ENCODE assay signal across 26 cellular contexts in genomic region chr18:32777049-32777448, GRCh38.
A peak's percentile ranks its signal among the peaks of the same experiment; 100 is the strongest.
DNase-seq lines count a peak whose midpoint lies in the region; TF ChIP-seq lines count a peak whose summit lies in the region.
"Had no signal": no experiment of that assay in that cellular context is flagged by ENCODE, and none has a peak within 500 bp of the region (broad histone marks: within the 10 kb centered on the region; RNA-seq: fewer than 3 reads in every experiment).

No MANE protein-coding gene starts in this region.

- DNase-seq in amniotic epithelial cell (ENCODE audit: low read depth) = peak; percentile 7
- DNase-seq in foreskin melanocyte = peak; percentile 32
- DNase-seq in skeletal muscle cell (ENCODE audit: low read depth) = peak; percentile 2
- DNase-seq in NCI-H1930 (lab: John Stamatoyannopoulos, UW) = no peak
- no peak for DNase-seq in DMS 273 (lab: John Stamatoyannopoulos, UW; ENCODE audit: unreplicated experiment)
- no peak for DNase-seq in cortex of kidney (lab: John Stamatoyannopoulos, UW)
- DNase-seq: activated CD4-positive, alpha-beta T cell treated with anti-CD3 and anti-CD28 coated beads, Interleukin-2, amount 10 ng/mL, durations not matched to agents 24 days and 14 days; activated effector memory CD4-positive, alpha-beta T cell treated with Interleukin-2 at 50 U/mL for 16 hours; activated T-cell treated with anti-CD3 and anti-CD28 coated beads, Interleukin-2, amount 50 U/mL, for 1 hour; effector memory CD8-positive, alpha-beta T cell; gastrocnemius medialis; Kasumi-1; left cardiac atrium; MV-4-11; NCI-H1436; NCI-H226; ovary; right cardiac atrium; SJCRH30; stimulated activated CD4-positive, alpha-beta T cell treated with anti-CD3 and anti-CD28 coated beads, Interleukin-4, amount 100 ng/mL, for 24 hours; T1000; transverse colon had no signal

- no peak overlapping the region for H3K4me3 ChIP-seq in skeletal muscle cell (ENCODE audit: low read depth, low read length)
- H3K4me3 ChIP-seq: BLaER1 treated with 17β-estradiol and CSF1 and Interleukin-3, amounts not matched to agents 10 nM and 100 nM; coronary artery; gastrocnemius medialis; GM12878; ovary; SJCRH30; transverse colon had no signal

- TF ChIP-seq RAD21 in Ishikawa (IDR thresholded peaks at IDR 0.05; ENCODE audit: low read depth) = no peak

- no peak for TF ChIP-seq EP300 in Ishikawa (IDR thresholded peaks at IDR 0.05; ENCODE audit: borderline replicate concordance)

TF ChIP-seq in Ishikawa, 13 proteins besides CTCF, POLR2A, EP300 and RAD21:
- TF ChIP-seq EGR1 (IDR thresholded peaks at IDR 0.05) (no peak), TCF12 (IDR thresholded peaks at IDR 0.05; ENCODE audit: low read depth) (no peak), ZBTB7A (IDR thresholded peaks at IDR 0.05; ENCODE audit: low read depth) (no peak), CEBPB (IDR thresholded peaks at IDR 0.05) (peak; percentile 52), FOXM1 (IDR thresholded peaks at IDR 0.05; ENCODE audit: borderline replicate concordance, low read depth) (no peak), YY1 (IDR thresholded peaks at IDR 0.05; ENCODE audit: low read depth) (no peak), TAF1 (IDR thresholded peaks at IDR 0.05; ENCODE audit: low read depth) (no peak), REST (IDR thresholded peaks at IDR 0.05; ENCODE audit: low read depth) (no peak), TEAD4 (IDR thresholded peaks at IDR 0.05) (no peak), MAX (IDR thresholded peaks at IDR 0.05) (no peak), NFIC (IDR thresholded peaks at IDR 0.05) (no peak), CREB1 (IDR thresholded peaks at IDR 0.05; ENCODE audit: low read depth) (no peak), USF1 (IDR thresholded peaks at IDR 0.05) (peak; percentile 15; the same call in 1 of the 2 replicates)

Comparison
In these comparisons a context has a peak if more than half of its experiments do, and no peak if none do; other contexts are left out.
1. DNase-seq: peak in amniotic epithelial cell (single experiment), foreskin melanocyte (single experiment) and skeletal muscle cell (single experiment); none in NCI-H1930 (0 of 2), DMS 273 (single experiment) and cortex of kidney (single experiment).